ENCODE assay signal across 28 cellular contexts in the genomic region with DNA sequence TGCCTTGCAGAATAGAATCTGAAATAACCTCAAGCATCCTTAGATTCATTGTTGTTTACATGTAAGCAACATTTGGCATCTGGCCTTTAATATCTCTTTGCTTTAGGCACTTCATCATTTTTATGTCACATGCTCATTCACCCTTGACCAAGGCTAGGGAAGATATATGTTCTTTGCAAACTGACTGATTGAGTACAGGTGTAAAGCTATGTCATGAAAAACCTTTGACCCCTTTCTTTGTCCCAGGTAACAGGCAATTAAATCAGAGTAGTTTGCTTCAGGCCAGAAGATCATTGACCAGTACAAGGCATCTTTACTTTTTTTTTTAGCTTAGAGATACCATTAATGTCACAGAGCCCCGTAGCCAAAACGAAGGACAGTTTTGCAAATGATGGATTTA.
"Had no signal": no experiment of that assay in that cellular context is flagged by ENCODE, and none has a peak within 500 bp of the region (broad histone marks: within the 10 kb centered on the region; RNA-seq: fewer than 3 reads in every experiment).

No MANE protein-coding gene starts in this region.

- H3K9me3 ChIP-seq: ascending aorta had no signal

- H3K4me3 ChIP-seq: ascending aorta, cardiac muscle cell had no signal

- H3K36me3 ChIP-seq: ascending aorta, cardiac muscle cell had no signal

- H3K27me3 ChIP-seq: ascending aorta, cardiac muscle cell had no signal

- DNase-seq: activated B cell treated with CpG ODN at 0.5 μM for 24 hours; activated CD4-positive, alpha-beta memory T cell treated with anti-CD3 and anti-CD28 coated beads for 36 hours; activated CD4-positive, alpha-beta T cell treated with anti-CD3 and anti-CD28 coated beads for 4 hours; activated CD4-positive, alpha-beta T cell treated with anti-CD3 and anti-CD28 coated beads, Interleukin-2, amount 10 ng/mL, durations not matched to agents 24 days and 14 days; activated CD4-positive, alpha-beta T cell treated with anti-CD3 and anti-CD28 coated beads, Interleukin-2, amount 50 U/mL, for 1 hour; activated CD4-positive, alpha-beta T cell treated with anti-CD3 and anti-CD28 coated beads, Interleukin-2, amount 50 U/mL, for 4 hours; activated CD4-positive, CD25-positive, alpha-beta regulatory T cell treated with anti-CD3 and anti-CD28 coated beads, Interleukin-2, amount 50 U/mL, for 72 hours; activated CD8-positive, alpha-beta memory T cell treated with anti-CD3 and anti-CD28 coated beads, Interleukin-2, amount 50 U/mL, for 4 hours; activated CD8-positive, alpha-beta T cell treated with anti-CD3 and anti-CD28 coated beads for 36 hours; activated effector memory CD4-positive, alpha-beta T cell treated with Interleukin-2 at 50 U/mL for 16 hours; activated gamma-delta T cell; activated naive CD4-positive, alpha-beta T cell treated with anti-CD3 and anti-CD28 coated beads, Interleukin-2, amount 10 ng/mL, durations not matched to agents 7 days and 5 days; activated naive CD4-positive, alpha-beta T cell treated with Interleukin-2 at 50 U/mL for 16 hours; activated naive CD8-positive, alpha-beta T cell treated with anti-CD3 and anti-CD28 coated beads, Interleukin-2, amount 10 ng/mL, durations not matched to agents 7 days and 5 days; activated naive CD8-positive, alpha-beta T cell treated with anti-CD3 and anti-CD28 coated beads, Interleukin-2, amount 50 U/mL, for 24 hours; activated T-cell treated with anti-CD3 and anti-CD28 coated beads for 4 hours; activated T-cell treated with anti-CD3 and anti-CD28 coated beads, Interleukin-2, amount 50 U/mL, for 1 hour; activated T-cell treated with anti-CD3 and anti-CD28 coated beads, Interleukin-2, amount 50 U/mL, for 4 hours; activated T-cell treated with anti-CD3 and anti-CD28 coated beads, Interleukin-2, amount 50 U/mL, for 72 hours; amygdala; anterior cingulate cortex; caudate nucleus; cerebellar nuclear complex; T-helper 2 cell; T-helper 9 cell had no signal

- H3K27ac ChIP-seq: ascending aorta, cardiac muscle cell, VCaP had no signal

- H3K4me1 ChIP-seq: ascending aorta had no signal

- ATAC-seq: activated CD8-positive, alpha-beta T cell treated with anti-CD3 and anti-CD28 coated beads for 36 hours; activated naive CD8-positive, alpha-beta T cell treated with anti-CD3 and anti-CD28 coated beads, Interleukin-2, amount 50 U/mL, for 24 hours; activated T-cell treated with anti-CD3 and anti-CD28 coated beads, Interleukin-2, amount 50 U/mL, for 4 hours; activated T-cell treated with anti-CD3 and anti-CD28 coated beads, Interleukin-2, amount 50 U/mL, for 72 hours had no signal
